Comparison of ENCODE assay signal across 8 cellular contexts in the genomic region with DNA sequence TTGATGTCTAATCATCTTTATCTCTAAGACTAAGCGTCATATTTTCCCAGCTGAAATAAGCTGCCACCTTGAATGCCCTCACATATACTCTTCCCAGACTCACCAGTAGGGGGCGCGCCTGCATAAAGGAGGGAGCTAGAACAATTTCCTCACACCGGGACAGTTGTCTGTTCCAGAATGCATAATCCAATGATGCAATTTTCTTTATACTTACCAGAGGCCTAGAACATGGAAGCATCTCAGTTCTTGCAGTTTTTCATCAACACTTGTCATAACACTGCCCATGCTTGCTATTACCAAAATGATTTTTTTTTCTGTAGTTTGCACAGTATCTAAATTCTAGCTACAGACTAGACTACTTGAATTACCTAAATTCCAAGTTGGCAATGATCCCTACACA.
DNase-seq lines count a peak whose midpoint lies in the region; ATAC-seq and TF ChIP-seq lines count a peak whose summit lies in the region.

No MANE protein-coding gene starts in this region.

- POLR2A ChIA-PET in RWPE1 (lab: Yijun Ruan, JAX; ENCODE audit: low non-redundant PET): no interaction called here

- no peaks in the 10 kb centered on the region for H3K27me3 ChIP-seq in tibial artery

- peak; percentile 82 for ATAC-seq in GM19438 (IDR thresholded peaks at IDR 0.05; ENCODE audit: low read depth, unreplicated experiment)

- H3K4me1 ChIP-seq in tibial artery: peaks cover 0 to 2% (median 0%) of the 10 kb centered on the region in 4 donors

- H3K27me3 Mint-ChIP-seq in CD14-positive monocyte (ENCODE audit: low read depth in 3 of 3) (no peaks in the 10 kb centered on the region), osteocyte (ENCODE audit: unreplicated experiment) (no peaks in the 10 kb centered on the region)

- H3K4me3 Mint-ChIP-seq in CD14-positive monocyte: no peak overlapping the region
- no peak overlapping the region for H3K4me3 Mint-ChIP-seq in osteocyte (ENCODE audit: unreplicated experiment)

- H3K27ac ChIP-seq in RWPE1 (no peak overlapping the region), tibial artery (no peak overlapping the region)

- H3K4me3 ChIP-seq in tibial artery: no peak overlapping the region

- H3K9me3 Mint-ChIP-seq in CD14-positive monocyte (no peaks in the 10 kb centered on the region), osteocyte (ENCODE audit: unreplicated experiment) (no peaks in the 10 kb centered on the region)

- no peaks in the 10 kb centered on the region for H3K9me3 ChIP-seq in tibial artery

- CTCF ChIA-PET in RWPE1 (lab: Yijun Ruan, JAX): interaction anchor here (0.8 to 1.4 kb wide), 11 partner anchors 9 to 315 kb away, joined by 3 to 10 read pairs (median 5); a partner anchor contains a TSS

- H3K36me3 ChIP-seq in tibial artery: no peaks in the 10 kb centered on the region

- H3K27ac Mint-ChIP-seq in CD14-positive monocyte (no peak overlapping the region), osteocyte (ENCODE audit: unreplicated experiment) (no peak overlapping the region)

- TF ChIP-seq CTCF in CD14-positive monocyte (IDR thresholded peaks at IDR 0.05): peak; percentile 95
- TF ChIP-seq CTCF in RWPE1 (conservative IDR thresholded peaks at IDR 0.05; ENCODE audit: low read depth): peak; percentile 74
- TF ChIP-seq CTCF in osteocyte (IDR thresholded peaks at IDR 0.05): peak; percentile 79
- peak; percentile 90 to 92 for TF ChIP-seq CTCF in tibial artery (IDR thresholded peaks at IDR 0.05)

- intact Hi-C loops in CD14-positive monocyte (cut with micrococcal nuclease) (loop anchor here (2.0 to 10.0 kb wide), 3 partner anchors 210 to 580 kb away; no protein-coding TSS in a partner anchor), tibial artery (cut with DNase I; ENCODE audit: low total_unique reads) (no loop called here)

- H3K36me3 Mint-ChIP-seq in CD14-positive monocyte: peaks cover 19 to 26% of the 10 kb centered on the region in 2 donors
- H3K36me3 Mint-ChIP-seq in osteocyte (ENCODE audit: unreplicated experiment): no peaks in the 10 kb centered on the region

- DNase-seq in CD14-positive monocyte (ENCODE audit: low spot score) (peak; percentile 85), Kasumi-1 (lab: John Stamatoyannopoulos, UW) (peak; percentile 78 to 79), RWPE1 (ENCODE audit: low spot score) (peak; percentile 26), foreskin melanocyte (peak; percentile 49), osteocyte (ENCODE audit: extremely low spot score, unreplicated experiment) (peak; percentile 88), tibial artery (peak; percentile 86 to 87)
- DNase-seq in activated T-helper 9 cell treated with anti-CD3 and anti-CD28 coated beads, Interleukin-2, amount 50 U/mL, for 16 hours (ENCODE audit: low read depth): peak; percentile 43

- H3K4me1 Mint-ChIP-seq in CD14-positive monocyte (peaks cover 6% of the 10 kb centered on the region), osteocyte (ENCODE audit: unreplicated experiment) (no peaks in the 10 kb centered on the region)

Comparison
In these comparisons a context has a peak if more than half of its experiments do, and no peak if none do; other contexts are left out.
1. DNase-seq: peak in every context shown above with its lines; median percentile 88 in osteocyte; 86 in tibial artery; 85 in CD14-positive monocyte; 78 in Kasumi-1; 49 in foreskin melanocyte; 43 in activated T-helper 9 cell treated with anti-CD3 and anti-CD28 coated beads, Interleukin-2, amount 50 U/mL, for 16 hours; 26 in RWPE1.